ENCODE assay signal across 1 cellular context in the genomic region with DNA sequence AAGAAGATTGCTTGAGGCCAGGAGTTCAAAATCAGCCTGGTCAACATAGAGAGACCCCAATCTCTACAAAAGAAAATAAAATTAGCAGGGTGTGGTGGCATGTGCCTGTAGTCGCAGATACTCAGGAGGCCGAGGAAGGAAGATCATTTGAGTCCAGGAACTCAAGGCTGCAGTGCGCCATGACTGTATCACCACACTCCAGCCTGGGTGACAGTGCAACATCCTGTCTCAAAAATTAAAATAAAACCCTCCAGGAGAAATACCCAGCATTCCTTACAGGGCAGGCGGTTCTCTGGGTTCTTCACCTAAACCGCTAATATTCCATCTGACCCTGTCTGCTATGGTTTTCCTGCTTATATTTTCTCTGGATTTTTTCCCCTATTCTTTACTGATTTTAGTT.
TF ChIP-seq lines count a peak whose summit lies in the region.

No MANE protein-coding gene starts in this region.

TF ChIP-seq in IMR-90, 13 proteins besides CTCF, POLR2A, EP300 and RAD21:
- TF ChIP-seq NFE2L2 (IDR thresholded peaks at IDR 0.05; ENCODE audit: low read depth, low read length) = no peak
- no peak for TF ChIP-seq MAZ (IDR thresholded peaks at IDR 0.05; ENCODE audit: borderline replicate concordance, low read depth, low read length)
